1 cellular context compared by ENCODE assay signal in genomic region chr6:116115781-116116180, GRCh38.
TF ChIP-seq lines count a peak whose summit lies in the region.

No MANE protein-coding gene starts in this region.

TF ChIP-seq in K562, 482 proteins besides CTCF, POLR2A, EP300 and RAD21:
- TF ChIP-seq TAF9B (IDR thresholded peaks at IDR 0.05; ENCODE audit: partially characterized antibody) (no peak), ZNF384 (IDR thresholded peaks at IDR 0.05; ENCODE audit: low read depth, low read length) (peak; percentile 54; the same call in 1 of the 2 replicates), BRD4 (IDR thresholded peaks at IDR 0.05) (no peak), NUFIP1 (IDR thresholded peaks at IDR 0.05; ENCODE audit: partially characterized antibody) (no peak), RBFOX2 (IDR thresholded peaks at IDR 0.05; ENCODE audit: low read depth, low read length) (no peak)
TF ChIP-seq in K562: peak in this region for 1.
